ENCODE assay signal across 17 cellular contexts in genomic region chr4:105246712-105247111, GRCh38.
A peak's percentile ranks its signal among the peaks of the same experiment; 100 is the strongest.
DNase-seq lines count a peak whose midpoint lies in the region; ATAC-seq and TF ChIP-seq lines count a peak whose summit lies in the region.
"Had no signal": no experiment of that assay in that cellular context is flagged by ENCODE, and none has a peak within 500 bp of the region (broad histone marks: within the 10 kb centered on the region; RNA-seq: fewer than 3 reads in every experiment).

No MANE protein-coding gene starts in this region.

- H4K20me1 ChIP-seq in fibroblast of lung (ENCODE audit: control insufficient read depth, extremely low read depth, insufficient read depth, low read length) (no peaks in the 10 kb centered on the region), PC-9 (ENCODE audit: insufficient read depth) (no peaks in the 10 kb centered on the region)

- no peak for TF ChIP-seq CTCF in fibroblast of lung (conservative IDR thresholded peaks at IDR 0.05 in 1 of 2, IDR thresholded peaks at IDR 0.05 in 1 of 2; ENCODE audit: low read depth in 1 of 2, low read length in 2 of 2)
- TF ChIP-seq CTCF in omental fat pad (IDR thresholded peaks at IDR 0.05) = no peak
- no peak for TF ChIP-seq CTCF in PC-9 (conservative IDR thresholded peaks at IDR 0.05)

- CTCF ChIA-PET in PC-9 (lab: Charles Lee) = no interaction called here

- no peak overlapping the region for H3K9ac ChIP-seq in fibroblast of lung (ENCODE audit: insufficient read depth, low read length)

- no peaks in the 10 kb centered on the region for H3K9me2 ChIP-seq in PC-9 (ENCODE audit: insufficient read depth)

- H3K79me2 ChIP-seq in fibroblast of lung (ENCODE audit: control insufficient read depth, insufficient read depth, low read length) (no peaks in the 10 kb centered on the region), PC-9 (ENCODE audit: low read depth) (no peaks in the 10 kb centered on the region)

- BruUV-seq in PC-9 (replicated peaks; lab: Mats Ljungman, UMichigan) = no TSS peak

- H3K36me3 ChIP-seq in fibroblast of lung (ENCODE audit: control insufficient read depth, insufficient read depth, low read length) (peaks cover 3% of the 10 kb centered on the region), PC-9 (ENCODE audit: low read depth) (no peaks in the 10 kb centered on the region)

- H3K4me1 ChIP-seq in fibroblast of lung (ENCODE audit: control insufficient read depth, extremely low read depth, insufficient read depth, low read length) (peaks cover 2% of the 10 kb centered on the region), PC-9 (replicated peaks; ENCODE audit: insufficient read depth) (no peaks in the 10 kb centered on the region)

- H3K4me3 ChIP-seq in fibroblast of lung (replicated peaks in 1 of 4; ENCODE audit: control extremely low read depth in 1 of 4, insufficient read depth in 1 of 4, low read depth in 3 of 4, low read length in 4 of 4) (no peak overlapping the region), PC-9 (no peak overlapping the region)

- intact Hi-C loops in PC-9 (cut with micrococcal nuclease; ENCODE audit: unreplicated experiment) = no loop called here

- peak; percentile 56 for DNase-seq in AG20443 (ENCODE audit: low spot score)
- DNase-seq in NCI-H446 (lab: John Stamatoyannopoulos, UW) = peak; percentile 23 to 70
- DNase-seq in fibroblast of lung (ENCODE audit: low read depth in 2 of 2) = peak; percentile 80 to 84
- no peak for DNase-seq in omental fat pad (ENCODE audit: low spot score)
- no peak for DNase-seq in NCI-H1694 (lab: John Stamatoyannopoulos, UW)
- DNase-seq in activated CD4-positive, alpha-beta T cell treated with anti-CD3 and anti-CD28 coated beads for 1 hour = no peak
- DNase-seq in NCI-H69 (lab: John Stamatoyannopoulos, UW) = no peak
- DNase-seq in PC-9 = no peak
- DNase-seq: activated CD4-positive, alpha-beta T cell treated with anti-CD3 and anti-CD28 coated beads, Interleukin-2, amount 50 U/mL, for 48 hours; activated effector memory CD4-positive, alpha-beta T cell treated with Interleukin-2 at 50 U/mL for 16 hours; CD4-positive, alpha-beta T cell; central memory CD4-positive, alpha-beta T cell; erythroblast; NCI-H1417; NCI-H524 treated with DMSO at 0.1 percent for 48 hours; stimulated activated CD4-positive, alpha-beta T cell treated with anti-CD3 and anti-CD28 coated beads, Interleukin-2, amount 100 ng/mL, for 48 hours had no signal

- no peak overlapping the region for H3K27ac ChIP-seq in fibroblast of lung (ENCODE audit: insufficient read depth, low read length)
- H3K27ac ChIP-seq in PC-9 = no peak overlapping the region

- H3K4me2 ChIP-seq in fibroblast of lung (ENCODE audit: extremely low read depth, insufficient read depth, low read length) = no peak overlapping the region
- no peak overlapping the region for H3K4me2 ChIP-seq in PC-9

- H2AFZ ChIP-seq in fibroblast of lung (ENCODE audit: low read length) (no peak overlapping the region), PC-9 (no peak overlapping the region)

- ATAC-seq in omental fat pad (ENCODE audit: low FRiP score) = peak; percentile 54
- ATAC-seq: stimulated activated effector memory CD8-positive, alpha-beta T cell treated with anti-CD3 and anti-CD28 coated beads, Interleukin-12 subunit alpha, Interleukin-12 subunit beta, amount 100 ng/mL, for 72 hours had no signal

- H3K9me3 ChIP-seq in fibroblast of lung (ENCODE audit: control insufficient read depth, insufficient read depth, low read depth, low read length) = no peaks in the 10 kb centered on the region
- no peaks in the 10 kb centered on the region for H3K9me3 ChIP-seq in PC-9 (ENCODE audit: insufficient read depth, low read depth)

- H3K27me3 ChIP-seq in fibroblast of lung (ENCODE audit: control insufficient read depth, insufficient read depth, low read length) (no peaks in the 10 kb centered on the region), PC-9 (ENCODE audit: insufficient read depth, low read depth) (no peaks in the 10 kb centered on the region)

- no peaks in the 10 kb centered on the region for H3F3A ChIP-seq in PC-9 (ENCODE audit: insufficient read depth, low read depth)

- POLR2A ChIA-PET in PC-9 (lab: Charles Lee; ENCODE audit: unreplicated experiment) = no interaction called here

Comparison
In these comparisons a context has a peak if more than half of its experiments do, and no peak if none do; other contexts are left out.
1. DNase-seq: peak in AG20443 (single experiment), NCI-H446 (2 of 2) and fibroblast of lung (2 of 2); none in omental fat pad (single experiment), NCI-H1694 (single experiment), activated CD4-positive, alpha-beta T cell treated with anti-CD3 and anti-CD28 coated beads for 1 hour (single experiment), NCI-H69 (single experiment) and PC-9 (0 of 2).